26 cellular contexts compared by ENCODE assay signal in genomic region chr14:50355692-50356091, GRCh38.
"Had no signal": no experiment of that assay in that cellular context is flagged by ENCODE, and none has a peak within 500 bp of the region (broad histone marks: within the 10 kb centered on the region; RNA-seq: fewer than 3 reads in every experiment).

No MANE protein-coding gene starts in this region.

- DNase-seq: activated CD4-positive, alpha-beta T cell treated with anti-CD3 and anti-CD28 coated beads for 48 hours; activated CD4-positive, alpha-beta T cell treated with anti-CD3 and anti-CD28 coated beads, Interleukin-2, amount 50 U/mL, for 1 hour; activated CD4-positive, alpha-beta T cell treated with anti-CD3 and anti-CD28 coated beads, Interleukin-2, amount 50 U/mL, for 48 hours; activated CD8-positive, alpha-beta T cell treated with anti-CD3 and anti-CD28 coated beads for 36 hours; activated effector memory CD4-positive, alpha-beta T cell treated with Interleukin-2 at 50 U/mL for 16 hours; activated gamma-delta T cell treated with Interleukin-2 at 50 U/mL for 16 hours; activated naive CD4-positive, alpha-beta T cell treated with anti-CD3 and anti-CD28 coated beads, Interleukin-2, amount 50 U/mL, for 16 hours; activated naive CD4-positive, alpha-beta T cell treated with Interleukin-2 at 50 U/mL for 16 hours; activated T-cell treated with anti-CD3 and anti-CD28 coated beads, Interleukin-2, amount 50 U/mL, for 4 hours; amniotic stem cell; anterior cingulate cortex; brain microvascular endothelial cell; dorsolateral prefrontal cortex; effector memory CD4-positive, alpha-beta T cell; endodermal cell; erythroblast; foreskin keratinocyte; gastrocnemius medialis; glutamatergic neuron; heart left ventricle; T-helper 2 cell had no signal

- H3K4me1 ChIP-seq: foreskin keratinocyte, gastrocnemius medialis had no signal

- H3K27ac ChIP-seq: brain microvascular endothelial cell, coronary artery, esophagus muscularis mucosa, foreskin keratinocyte, gastrocnemius medialis, heart left ventricle had no signal

- FAIRE-seq: astrocyte, bronchial epithelial cell had no signal

- ATAC-seq: activated CD8-positive, alpha-beta T cell treated with anti-CD3 and anti-CD28 coated beads for 36 hours; activated T-cell treated with anti-CD3 and anti-CD28 coated beads, Interleukin-2, amount 50 U/mL, for 4 hours; activated T-helper 17 cell treated with anti-CD3 and anti-CD28 coated beads, Interleukin-2, amount 50 U/mL, for 72 hours; foreskin keratinocyte; gastrocnemius medialis; heart left ventricle had no signal

- H3K36me3 ChIP-seq: brain microvascular endothelial cell, gastrocnemius medialis had no signal

- H3K9me3 ChIP-seq: esophagus muscularis mucosa, gastrocnemius medialis, heart left ventricle had no signal

- H3K27me3 ChIP-seq: brain microvascular endothelial cell, dorsolateral prefrontal cortex, esophagus muscularis mucosa, foreskin keratinocyte, gastrocnemius medialis, heart left ventricle had no signal

- H3K4me3 ChIP-seq: coronary artery, dorsolateral prefrontal cortex, esophagus muscularis mucosa, gastrocnemius medialis, heart left ventricle had no signal
